1 cellular context compared by ENCODE assay signal in genomic region chr5:7881091-7881490, GRCh38.
TF ChIP-seq lines count a peak whose summit lies in the region.

No MANE protein-coding gene starts in this region.

TF ChIP-seq in HepG2, 621 proteins besides CTCF, POLR2A, EP300 and RAD21:
- TF ChIP-seq ZMYM3 (CRISPR knock-in tag; IDR thresholded peaks at IDR 0.05) (no peak), CEBPB (IDR thresholded peaks at IDR 0.05; ENCODE audit: borderline replicate concordance, low read depth, low read length) (peak; percentile 79), RBM22 (optimal IDR thresholded peaks at IDR 0.05; ENCODE audit: low read length) (peak; percentile 56), LBX2 (CRISPR knock-in tag; IDR thresholded peaks at IDR 0.05; ENCODE audit: borderline replicate concordance) (no peak)
